ENCODE assay signal across 27 cellular contexts in the genomic region with DNA sequence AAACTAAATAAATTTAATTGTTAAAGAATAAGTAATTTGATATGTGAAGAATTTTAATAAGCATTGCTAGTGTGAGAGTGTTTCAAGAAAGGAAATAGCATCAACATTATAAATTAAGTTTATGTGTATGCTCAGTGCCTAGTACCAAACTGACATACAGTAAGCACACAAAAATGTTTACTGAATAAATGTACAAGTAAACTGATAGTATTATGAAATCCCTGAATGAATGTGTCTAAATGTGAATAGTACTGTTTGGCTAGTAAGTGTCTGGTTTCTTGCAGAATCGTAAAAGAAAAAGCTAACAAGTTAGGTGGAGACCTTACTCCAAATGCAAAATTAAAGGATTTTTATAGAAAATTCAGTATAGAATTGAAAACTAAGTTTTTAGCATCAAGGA.
DNase-seq lines count a peak whose midpoint lies in the region; ATAC-seq and TF ChIP-seq lines count a peak whose summit lies in the region.
"Had no signal": no experiment of that assay in that cellular context is flagged by ENCODE, and none has a peak within 500 bp of the region (broad histone marks: within the 10 kb centered on the region; RNA-seq: fewer than 3 reads in every experiment).

No MANE protein-coding gene starts in this region.

- no peak for ATAC-seq in naive B cell (ENCODE audit: low read depth in 2 of 2)
- ATAC-seq: HCT116; left ventricle myocardium superior; Panc1; SK-N-SH treated with all-trans-retinoic acid at 6 μM for 48 hours; stimulated activated naive CD8-positive, alpha-beta T cell treated with anti-CD3 and anti-CD28 coated beads, Interleukin-15, Interleukin-2, amounts not matched to agents 100 U/mL and 50 U/mL, for 24 hours; T-helper 17 cell had no signal

- peaks cover 0 to 20% (median 7%) of the 10 kb centered on the region in 11 experiments; a peak in 12 of 22 replicates for H3K9me3 ChIP-seq in BLaER1 treated with 17β-estradiol and CSF1 and Interleukin-3, amounts not matched to agents 10 nM and 100 nM (replicated peaks in 1 of 11)
- H3K9me3 ChIP-seq in MM.1S (replicated peaks; ENCODE audit: insufficient read depth, low read length) = no peaks in the 10 kb centered on the region
- H3K9me3 ChIP-seq: right atrium auricular region, testis had no signal

- TF ChIP-seq CTCF in MM.1S (IDR thresholded peaks at IDR 0.05; ENCODE audit: low read length) = no peak
- TF ChIP-seq CTCF in choroid plexus epithelial cell (conservative IDR thresholded peaks at IDR 0.05; ENCODE audit: low read depth, low read length) = no peak

- H3K4me3 ChIP-seq in BLaER1 treated with 17β-estradiol and CSF1 and Interleukin-3, amounts not matched to agents 10 nM and 100 nM = no peak overlapping the region; a peak in 1 of 20 replicates
- H3K4me3 ChIP-seq in MM.1S (ENCODE audit: low read length) (no peak overlapping the region), choroid plexus epithelial cell (ENCODE audit: low read depth, low read length) (no peak overlapping the region)
- H3K4me3 ChIP-seq: right atrium auricular region, smooth muscle cell, testis had no signal

- no peak overlapping the region for H2AFZ ChIP-seq in MM.1S (ENCODE audit: low read length)

- H3K36me3 Mint-ChIP-seq in naive B cell = peaks cover 0 to 7% of the 10 kb centered on the region in 2 donors
- H3K36me3 Mint-ChIP-seq: activated naive CD4-positive, alpha-beta T cell treated with anti-CD3 and anti-CD28 coated beads, Interleukin-2, amount 50 U/mL, for 24 hours; IgD-negative memory B cell had no signal

- no peaks in the 10 kb centered on the region for H3K79me2 ChIP-seq in MM.1S (ENCODE audit: low read length)

- DNase-seq in MM.1S = no peak
- peak; percentile 8 for DNase-seq in choroid plexus epithelial cell (ENCODE audit: low read depth)
- no peak for DNase-seq in naive B cell
- no peak for DNase-seq in LoVo (ENCODE audit: low spot score)
- DNase-seq in epidermal melanocyte (ENCODE audit: insufficient read length, low spot score) = no peak
- DNase-seq in activated T-cell treated with anti-CD3 and anti-CD28 coated beads, Interleukin-2, amount 50 U/mL, for 1 hour = no peak
- DNase-seq: activated T-cell treated with anti-CD3 and anti-CD28 coated beads for 4 hours; DMS 273 treated with DMSO at 0.1 percent for 48 hours; head of caudate nucleus; kidney; left ventricle myocardium superior; NCI-H1417; NCI-H2081; NCI-H524 treated with DMSO at 0.1 percent for 48 hours; NK-92 treated with Interleukin-12 subunit alpha and Interleukin-12 subunit beta, amount 100 ng/mL, for 24 hours; Right ventricle myocardium superior; stimulated activated naive CD8-positive, alpha-beta T cell treated with anti-CD3 and anti-CD28 coated beads, Interleukin-15, Interleukin-2, amounts not matched to agents 100 U/mL and 50 U/mL, for 24 hours; T-helper 17 cell; testis had no signal

- H3K36me3 ChIP-seq in BLaER1 treated with 17β-estradiol and CSF1 and Interleukin-3, amounts not matched to agents 10 nM and 100 nM = no peaks in the 10 kb centered on the region
- H3K36me3 ChIP-seq in MM.1S (replicated peaks; ENCODE audit: insufficient read depth, low read length) = no peaks in the 10 kb centered on the region
- H3K36me3 ChIP-seq: right atrium auricular region had no signal

- peaks cover 30% of the 10 kb centered on the region for H3F3A ChIP-seq in MM.1S (ENCODE audit: insufficient read depth, low read length)

- H3K4me1 Mint-ChIP-seq in naive B cell = peaks cover 37 to 55% (median 46%) of the 10 kb centered on the region in 3 donors
- H3K4me1 Mint-ChIP-seq: activated naive CD4-positive, alpha-beta T cell treated with anti-CD3 and anti-CD28 coated beads, Interleukin-2, amount 50 U/mL, for 24 hours; IgD-negative memory B cell; T-helper 17 cell had no signal

- no peak overlapping the region; a peak in 1 of 22 replicates for H3K9ac ChIP-seq in BLaER1 treated with 17β-estradiol and CSF1 and Interleukin-3, amounts not matched to agents 10 nM and 100 nM
- H3K9ac ChIP-seq in MM.1S (ENCODE audit: low read length) = peak overlapping the region; percentile 41; the same call in 1 of the 2 replicates

- H3K27me3 ChIP-seq in BLaER1 treated with 17β-estradiol and CSF1 and Interleukin-3, amounts not matched to agents 10 nM and 100 nM = no peaks in the 10 kb centered on the region
- H3K27me3 ChIP-seq in MM.1S (replicated peaks; ENCODE audit: insufficient read depth, low read length) = no peaks in the 10 kb centered on the region
- H3K27me3 ChIP-seq: right atrium auricular region, testis had no signal

- H4K20me1 ChIP-seq in BLaER1 treated with 17β-estradiol and CSF1 and Interleukin-3, amounts not matched to agents 10 nM and 100 nM = no peaks in the 10 kb centered on the region
- H4K20me1 ChIP-seq in MM.1S (ENCODE audit: insufficient read depth, low read length) = no peaks in the 10 kb centered on the region

- no peaks in the 10 kb centered on the region for H3K27me3 Mint-ChIP-seq in naive B cell
- H3K27me3 Mint-ChIP-seq: activated naive CD4-positive, alpha-beta T cell treated with anti-CD3 and anti-CD28 coated beads, Interleukin-2, amount 50 U/mL, for 24 hours; T-helper 17 cell had no signal

- peaks cover 11 to 69% (median 48%) of the 10 kb centered on the region in 10 experiments for H3K4me1 ChIP-seq in BLaER1 treated with 17β-estradiol and CSF1 and Interleukin-3, amounts not matched to agents 10 nM and 100 nM
- H3K4me1 ChIP-seq in MM.1S (ENCODE audit: low read length) = peaks cover 15% of the 10 kb centered on the region
- H3K4me1 ChIP-seq: testis had no signal

- H3K27ac ChIP-seq in BLaER1 treated with 17β-estradiol and CSF1 and Interleukin-3, amounts not matched to agents 10 nM and 100 nM = peak overlapping the region in 3 of 11 experiments; percentile 3 to 71 (median 55); a peak in 3 of 22 replicates
- peak overlapping the region; percentile 89 for H3K27ac ChIP-seq in MM.1S (ENCODE audit: low read length)
- H3K27ac ChIP-seq: right atrium auricular region, testis had no signal

- peak overlapping the region in 2 of 8 donors; percentile 41 to 53 for H3K4me3 Mint-ChIP-seq in naive B cell
- H3K4me3 Mint-ChIP-seq: activated naive CD4-positive, alpha-beta T cell treated with anti-CD3 and anti-CD28 coated beads, Interleukin-2, amount 50 U/mL, for 24 hours; T-helper 17 cell had no signal

- H3K9me2 ChIP-seq in MM.1S (replicated peaks; ENCODE audit: insufficient read depth, low read length) = no peaks in the 10 kb centered on the region

- H3K27ac Mint-ChIP-seq in naive B cell = peak overlapping the region in 5 of 6 donors; percentile 78 to 99 (median 89)
- H3K27ac Mint-ChIP-seq: activated naive CD4-positive, alpha-beta T cell treated with anti-CD3 and anti-CD28 coated beads, Interleukin-2, amount 50 U/mL, for 24 hours; IgD-negative memory B cell; T-helper 17 cell had no signal

- H3K4me2 ChIP-seq in BLaER1 treated with 17β-estradiol and CSF1 and Interleukin-3, amounts not matched to agents 10 nM and 100 nM = peak overlapping the region in 8 of 11 experiments; percentile 35 to 89 (median 82); a peak in 12 of 22 replicates
- peak overlapping the region; percentile 55; the same call in 1 of the 2 replicates for H3K4me2 ChIP-seq in MM.1S (ENCODE audit: low read depth, low read length)
- H3K4me2 ChIP-seq: smooth muscle cell had no signal

- peaks cover 0 to 12% (median 3%) of the 10 kb centered on the region in 7 donors for H3K9me3 Mint-ChIP-seq in naive B cell
